Comparison of ENCODE assay signal across 23 cellular contexts in genomic region chr5:154762700-154763099, GRCh38. TPM values are rescaled to one million over a fixed set of nuclear protein-coding genes. Genes with fewer than 3 reads are reported as not detected.
DNase-seq lines count a peak whose midpoint lies in the region; ATAC-seq and TF ChIP-seq lines count a peak whose summit lies in the region.
"Had no signal": no experiment of that assay in that cellular context is flagged by ENCODE, and none has a peak within 500 bp of the region (broad histone marks: within the 10 kb centered on the region; RNA-seq: fewer than 3 reads in every experiment).

No MANE protein-coding gene starts in this region.

- H4K20me1 ChIP-seq in SK-N-SH (ENCODE audit: insufficient read depth), result peaks cover 100% of the 10 kb centered on the region

- CTCF ChIA-PET in activated CD4-positive, alpha-beta memory T cell treated with anti-CD3 and anti-CD28 coated beads for 36 hours (lab: Charles Lee), result no interaction called here
- CTCF ChIA-PET in activated CD4-positive, alpha-beta memory T cell treated with anti-CD3 and anti-CD28 coated beads, Interleukin-2, amount 10 ng/mL, durations not matched to agents 7 days and 5 days (lab: Charles Lee), result interaction anchor here (1.2 kb wide), 1 partner anchor 113 kb away, joined by 5 read pairs; no protein-coding TSS in a partner anchor
- CTCF ChIA-PET in SK-N-SH (lab: Yijun Ruan, JAX), result no interaction called here

- POLR2A ChIA-PET in activated CD4-positive, alpha-beta memory T cell treated with anti-CD3 and anti-CD28 coated beads for 36 hours (lab: Charles Lee), result interaction anchor here (1.7 kb wide), 1 partner anchor 15 kb away, joined by 4 read pairs; no protein-coding TSS in a partner anchor
- POLR2A ChIA-PET in activated CD4-positive, alpha-beta memory T cell treated with anti-CD3 and anti-CD28 coated beads, Interleukin-2, amount 10 ng/mL, durations not matched to agents 7 days and 5 days (lab: Charles Lee), result no interaction called here
- POLR2A ChIA-PET in SK-N-SH (lab: Yijun Ruan, JAX), result no interaction called here

- H3K79me1 ChIP-seq in mesenchymal stem cell (replicated peaks; ENCODE audit: low read length, poor library complexity, severe bottlenecking), result no peaks in the 10 kb centered on the region

- H2AFZ ChIP-seq in SK-N-SH (ENCODE audit: low read depth) (no peak overlapping the region), mesenchymal stem cell (ENCODE audit: low read depth, low read length) (no peak overlapping the region)

- no peak overlapping the region for H3K9ac ChIP-seq in SK-N-SH
- peak overlapping the region; percentile 21 for H3K9ac ChIP-seq in mesenchymal stem cell (ENCODE audit: low read length)

- TF ChIP-seq CTCF in SK-N-SH (IDR thresholded peaks at IDR 0.05), result no peak

- H3F3A ChIP-seq in SK-N-SH (replicated peaks; ENCODE audit: insufficient read depth), result no peaks in the 10 kb centered on the region

- peaks cover 100% of the 10 kb centered on the region for H3K79me2 ChIP-seq in SK-N-SH (ENCODE audit: insufficient read depth)

- H3K4me1 ChIP-seq in CD4-positive, CD25-positive, alpha-beta regulatory T cell (ENCODE audit: control insufficient read depth, insufficient read depth, low read length, poor library complexity, severe bottlenecking), result peaks cover 79% of the 10 kb centered on the region
- H3K4me1 ChIP-seq in SK-N-SH (ENCODE audit: control insufficient read depth in 1 of 2, insufficient read depth in 2 of 2, low read depth in 1 of 2, low read length in 1 of 2) (peaks cover 28 to 36% of the 10 kb centered on the region in 2 experiments; a peak in 3 of 4 replicates), mesenchymal stem cell (ENCODE audit: control insufficient read depth, insufficient read depth, low read depth, low read length) (peaks cover 13% of the 10 kb centered on the region)

- no peak overlapping the region for H3K18ac ChIP-seq in mesenchymal stem cell (ENCODE audit: low read depth in 1 of 2, low read length in 2 of 2)

- TF ChIP-seq EP300 in SK-N-SH (IDR thresholded peaks at IDR 0.05; ENCODE audit: borderline replicate concordance in 1 of 2, low read depth in 1 of 2, low read length in 1 of 2), result peak in 1 of 2 experiments; percentile 67; a peak in 2 of 4 replicates

- H2BK5ac ChIP-seq in mesenchymal stem cell (ENCODE audit: low read depth, low read length, poor library complexity, severe bottlenecking), result no peak overlapping the region

- WGBS in SK-N-SH (ENCODE audit: low lambda C conversion rate), result 86% methylated on average over 1 of the region's 1 CpG
- 100% methylated on average over 1 of the region's 1 CpG for WGBS in mesenchymal stem cell

- H3K27ac ChIP-seq in CD4-positive, CD25-positive, alpha-beta regulatory T cell (ENCODE audit: insufficient read depth, low read length, poor library complexity, severe bottlenecking), result peak overlapping the region; percentile 80
- peak overlapping the region in 1 of 2 experiments; percentile 34; a peak in 1 of 4 replicates for H3K27ac ChIP-seq in SK-N-SH (ENCODE audit: low read depth in 2 of 2, low read length in 1 of 2)
- no peak overlapping the region for H3K27ac ChIP-seq in mesenchymal stem cell (ENCODE audit: low read length, poor library complexity, severe bottlenecking)
- H3K27ac ChIP-seq: colonic mucosa, SJSA1, upper lobe of right lung had no signal

- H4K8ac ChIP-seq in mesenchymal stem cell (ENCODE audit: low read length), result no peak overlapping the region

- DNase-seq in activated CD4-positive, alpha-beta memory T cell treated with anti-CD3 and anti-CD28 coated beads for 36 hours, result no peak
- no peak for DNase-seq in activated CD4-positive, alpha-beta memory T cell treated with anti-CD3 and anti-CD28 coated beads, Interleukin-2, amount 10 ng/mL, durations not matched to agents 7 days and 5 days
- DNase-seq in CD4-positive, CD25-positive, alpha-beta regulatory T cell, result no peak
- DNase-seq in SK-N-SH (no peak), mesenchymal stem cell (no peak), middle frontal gyrus (ENCODE audit: extremely low spot score, low spot score) (no peak)
- DNase-seq: BE2C; colonic mucosa; DMS79 treated with DMSO at 0.1 percent for 48 hours; effector memory CD4-positive, alpha-beta T cell; foreskin fibroblast; H7; NCI-H1092; NCI-H1930; NCI-H526 treated with DMSO at 0.1 percent for 48 hours; retina; stimulated activated CD4-positive, alpha-beta T cell treated with anti-CD3 and anti-CD28 coated beads, Interleukin-2, amount 100 ng/mL, for 24 hours; upper lobe of right lung had no signal

- peak overlapping the region; percentile 86 for H3K27ac Mint-ChIP-seq in activated CD4-positive, alpha-beta memory T cell treated with anti-CD3 and anti-CD28 coated beads for 36 hours
- H3K27ac Mint-ChIP-seq in activated CD4-positive, alpha-beta memory T cell treated with anti-CD3 and anti-CD28 coated beads, Interleukin-2, amount 10 ng/mL, durations not matched to agents 7 days and 5 days, result no peak overlapping the region
- peak overlapping the region; percentile 45 to 92 (median 83) for H3K27ac Mint-ChIP-seq in CD4-positive, CD25-positive, alpha-beta regulatory T cell
- H3K27ac Mint-ChIP-seq: T-helper 2 cell treated with Interferon-gamma antibody and Interleukin-4, amounts not matched to agents 5 μg/mL and 100 μg/mL, for 36 hours had no signal

- peak overlapping the region; percentile 9 for H3K4me3 ChIP-seq in CD4-positive, CD25-positive, alpha-beta regulatory T cell (ENCODE audit: low read depth, low read length)
- H3K4me3 ChIP-seq in SK-N-SH (ENCODE audit: low read depth in 2 of 2, low read length in 1 of 2) (no peak overlapping the region), mesenchymal stem cell (ENCODE audit: insufficient read depth in 1 of 2, low read depth in 1 of 2, low read length in 2 of 2) (no peak overlapping the region)
- H3K4me3 ChIP-seq: colonic mucosa, SJSA1, smooth muscle cell, upper lobe of right lung had no signal

- H3K4me2 ChIP-seq in SK-N-SH (0 out of 2 replicates have a peak overlapping the region, but pooled peaks have one; percentile 35), mesenchymal stem cell (ENCODE audit: low read length, poor library complexity, severe bottlenecking) (no peak overlapping the region)
- H3K4me2 ChIP-seq: smooth muscle cell had no signal

- H3K27me3 ChIP-seq in CD4-positive, CD25-positive, alpha-beta regulatory T cell (ENCODE audit: control insufficient read depth, insufficient read depth, low read length), result no peaks in the 10 kb centered on the region
- H3K27me3 ChIP-seq in SK-N-SH (ENCODE audit: insufficient read depth) (no peaks in the 10 kb centered on the region), mesenchymal stem cell (ENCODE audit: control insufficient read depth in 1 of 2, insufficient read depth in 1 of 2, low read length in 2 of 2) (no peaks in the 10 kb centered on the region)
- H3K27me3 ChIP-seq: BE2C, colonic mucosa, SJSA1, upper lobe of right lung had no signal

- no peak overlapping the region for H3K4ac ChIP-seq in mesenchymal stem cell (ENCODE audit: low read depth in 1 of 2, low read length in 2 of 2)

- H2BK15ac ChIP-seq in mesenchymal stem cell (ENCODE audit: low read depth, poor library complexity, severe bottlenecking), result no peak overlapping the region

- no peak overlapping the region for H3K14ac ChIP-seq in mesenchymal stem cell (ENCODE audit: low read length in 2 of 2)

- H2AK5ac ChIP-seq in mesenchymal stem cell (ENCODE audit: low read length, severe bottlenecking), result no peak overlapping the region

- H4K91ac ChIP-seq in mesenchymal stem cell (ENCODE audit: low read length), result no peak overlapping the region

- H3K4me3 Mint-ChIP-seq in activated CD4-positive, alpha-beta memory T cell treated with anti-CD3 and anti-CD28 coated beads for 36 hours, result no peak overlapping the region
- no peak overlapping the region for H3K4me3 Mint-ChIP-seq in activated CD4-positive, alpha-beta memory T cell treated with anti-CD3 and anti-CD28 coated beads, Interleukin-2, amount 10 ng/mL, durations not matched to agents 7 days and 5 days
- H3K4me3 Mint-ChIP-seq in CD4-positive, CD25-positive, alpha-beta regulatory T cell, result peak overlapping the region in 2 of 4 donors; percentile 50 to 59
- H3K4me3 Mint-ChIP-seq: T-helper 2 cell treated with Interferon-gamma antibody and Interleukin-4, amounts not matched to agents 5 μg/mL and 100 μg/mL, for 36 hours had no signal

- peaks cover 5% of the 10 kb centered on the region for H3K36me3 Mint-ChIP-seq in activated CD4-positive, alpha-beta memory T cell treated with anti-CD3 and anti-CD28 coated beads for 36 hours
- peaks cover 10% of the 10 kb centered on the region for H3K36me3 Mint-ChIP-seq in activated CD4-positive, alpha-beta memory T cell treated with anti-CD3 and anti-CD28 coated beads, Interleukin-2, amount 10 ng/mL, durations not matched to agents 7 days and 5 days (ENCODE audit: low read depth)
- no peaks in the 10 kb centered on the region for H3K36me3 Mint-ChIP-seq in CD4-positive, CD25-positive, alpha-beta regulatory T cell

- no peak overlapping the region for H2BK12ac ChIP-seq in mesenchymal stem cell (ENCODE audit: low read length in 2 of 2)

- H3K27me3 Mint-ChIP-seq in activated CD4-positive, alpha-beta memory T cell treated with anti-CD3 and anti-CD28 coated beads for 36 hours, result no peaks in the 10 kb centered on the region
- no peaks in the 10 kb centered on the region for H3K27me3 Mint-ChIP-seq in activated CD4-positive, alpha-beta memory T cell treated with anti-CD3 and anti-CD28 coated beads, Interleukin-2, amount 10 ng/mL, durations not matched to agents 7 days and 5 days
- H3K27me3 Mint-ChIP-seq in CD4-positive, CD25-positive, alpha-beta regulatory T cell, result no peaks in the 10 kb centered on the region

- H3K9me3 Mint-ChIP-seq in activated CD4-positive, alpha-beta memory T cell treated with anti-CD3 and anti-CD28 coated beads for 36 hours, result no peaks in the 10 kb centered on the region
- H3K9me3 Mint-ChIP-seq in activated CD4-positive, alpha-beta memory T cell treated with anti-CD3 and anti-CD28 coated beads, Interleukin-2, amount 10 ng/mL, durations not matched to agents 7 days and 5 days, result no peaks in the 10 kb centered on the region
- H3K9me3 Mint-ChIP-seq in CD4-positive, CD25-positive, alpha-beta regulatory T cell, result peaks cover 0 to 2% (median 0%) of the 10 kb centered on the region in 7 donors
- H3K9me3 Mint-ChIP-seq: T-helper 2 cell treated with Interferon-gamma antibody and Interleukin-4, amounts not matched to agents 5 μg/mL and 100 μg/mL, for 36 hours had no signal

- H3K4me1 Mint-ChIP-seq in activated CD4-positive, alpha-beta memory T cell treated with anti-CD3 and anti-CD28 coated beads for 36 hours (ENCODE audit: low read depth), result peaks cover 82% of the 10 kb centered on the region
- peaks cover 76% of the 10 kb centered on the region for H3K4me1 Mint-ChIP-seq in activated CD4-positive, alpha-beta memory T cell treated with anti-CD3 and anti-CD28 coated beads, Interleukin-2, amount 10 ng/mL, durations not matched to agents 7 days and 5 days
- H3K4me1 Mint-ChIP-seq in CD4-positive, CD25-positive, alpha-beta regulatory T cell, result peaks cover 43 to 87% (median 77%) of the 10 kb centered on the region in 4 donors

- no peaks in the 10 kb centered on the region for H3K9me3 ChIP-seq in CD4-positive, CD25-positive, alpha-beta regulatory T cell (ENCODE audit: control insufficient read depth in 2 of 2, low read length in 2 of 2)
- H3K9me3 ChIP-seq in SK-N-SH (no peaks in the 10 kb centered on the region), mesenchymal stem cell (ENCODE audit: control insufficient read depth, low read length) (no peaks in the 10 kb centered on the region)
- H3K9me3 ChIP-seq: BE2C, colonic mucosa, SJSA1, upper lobe of right lung had no signal

- no peak for ATAC-seq in CD4-positive, CD25-positive, alpha-beta regulatory T cell (ENCODE audit: low read depth in 2 of 2)
- ATAC-seq in GM19324 (IDR thresholded peaks at IDR 0.05; ENCODE audit: low FRiP score, unreplicated experiment) (no peak), HG03175 (IDR thresholded peaks at IDR 0.05; ENCODE audit: unreplicated experiment) (no peak)
- ATAC-seq: upper lobe of right lung had no signal

- no peak for TF ChIP-seq RAD21 in SK-N-SH (IDR thresholded peaks at IDR 0.05; ENCODE audit: low read length)

- intact Hi-C loops in activated CD4-positive, alpha-beta memory T cell treated with anti-CD3 and anti-CD28 coated beads for 36 hours (cut with micrococcal nuclease), result no loop called here

- H3K36me3 ChIP-seq in CD4-positive, CD25-positive, alpha-beta regulatory T cell (ENCODE audit: control insufficient read depth, insufficient read depth, low read length), result no peaks in the 10 kb centered on the region
- H3K36me3 ChIP-seq in SK-N-SH (replicated peaks in 1 of 2; ENCODE audit: control insufficient read depth in 1 of 2, insufficient read depth in 2 of 2, low read length in 1 of 2) (peaks cover 0 to 4% of the 10 kb centered on the region in 2 experiments), mesenchymal stem cell (ENCODE audit: control insufficient read depth in 1 of 2, insufficient read depth in 2 of 2, low read depth in 1 of 2, low read length in 2 of 2) (peaks cover 0 to 5% of the 10 kb centered on the region in 2 experiments)
- H3K36me3 ChIP-seq: colonic mucosa, upper lobe of right lung had no signal

- H3K9me2 ChIP-seq in SK-N-SH, result no peaks in the 10 kb centered on the region

- H2BK120ac ChIP-seq in mesenchymal stem cell (ENCODE audit: low read depth, low read length), result no peak overlapping the region

- H3K23ac ChIP-seq in mesenchymal stem cell (ENCODE audit: low read length in 2 of 2), result no peak overlapping the region

RNA-seq across cellular contexts. Expression of gene LARP1, which starts 7.5 kb away (rescaled TPM):
- 100 to 1,000 TPM; 186 to 201 TPM for total RNA-seq in activated CD4-positive, alpha-beta memory T cell treated with anti-CD3 and anti-CD28 coated beads for 36 hours
- total RNA-seq in activated CD4-positive, alpha-beta memory T cell treated with anti-CD3 and anti-CD28 coated beads, Interleukin-2, amount 10 ng/mL, durations not matched to agents 7 days and 5 days, result 100 to 1,000 TPM; 174 to 177 TPM
- 122 TPM for total RNA-seq in CD4-positive, CD25-positive, alpha-beta regulatory T cell
- polyA plus RNA-seq in CD4-positive, CD25-positive, alpha-beta regulatory T cell, result 10 to 100 TPM in 2 of 4 donors, 1 to 10 TPM in 2; 8.0 to 10.8 (median 10.0) TPM
- polyA plus RNA-seq in SK-N-SH (2012; rRNA removed), result 38.5 and 57.4 TPM in 2 replicates
- polyA plus RNA-seq in SK-N-SH (2012; cell fraction: cytosol; rRNA removed), result 46.5 and 58.5 TPM in 2 replicates
- polyA plus RNA-seq in SK-N-SH (2012; cell fraction: nucleus; rRNA removed), result 85.9 and 98.2 TPM in 2 replicates
- 133 TPM for polyA plus RNA-seq in mesenchymal stem cell (2013, experiment 1 of 2)
- polyA plus RNA-seq in mesenchymal stem cell (2013, experiment 2 of 2), result 124 TPM
